ENCODE assay signal across 16 cellular contexts in the genomic region with DNA sequence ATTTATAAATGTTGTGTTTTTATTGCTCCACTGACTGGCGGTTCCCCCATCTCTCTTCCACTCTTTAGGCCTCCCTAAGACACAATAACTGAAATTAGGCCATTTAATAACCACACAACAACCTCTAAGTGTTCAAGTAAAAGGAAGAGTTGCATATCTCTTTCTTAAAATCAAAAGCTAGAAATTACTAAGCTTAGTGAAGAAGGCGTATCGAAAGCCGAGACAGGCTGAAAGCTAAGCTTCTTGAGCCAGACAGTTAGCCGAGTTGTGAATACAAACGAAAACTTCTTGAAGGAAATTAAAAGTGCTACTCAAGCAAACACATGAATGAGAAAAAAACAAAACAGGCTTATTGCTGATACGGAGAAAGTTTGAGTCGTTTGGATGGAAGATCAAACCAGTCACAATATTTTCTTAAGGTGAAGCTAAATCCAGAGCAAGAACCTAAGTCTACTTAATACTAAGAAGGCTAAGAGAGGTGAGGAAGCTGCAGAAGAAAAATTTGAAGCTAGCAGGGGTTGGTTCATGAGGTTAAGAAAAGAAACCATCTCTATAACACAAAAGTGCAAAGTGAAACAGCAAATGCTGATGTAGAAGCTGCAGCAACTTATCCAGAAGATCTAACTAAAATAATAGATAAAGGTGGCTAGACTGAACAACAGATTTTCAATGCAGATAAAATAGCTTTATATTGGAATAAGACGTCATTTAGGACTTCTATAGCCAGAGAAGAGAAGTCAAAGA.
"Had no signal": no experiment of that assay in that cellular context is flagged by ENCODE, and none has a peak within 500 bp of the region (broad histone marks: within the 10 kb centered on the region; RNA-seq: fewer than 3 reads in every experiment).

No MANE protein-coding gene starts in this region.

- H3K27ac ChIP-seq: ascending aorta, dorsolateral prefrontal cortex, tibial artery, uterus had no signal

- ATAC-seq: activated CD8-positive, alpha-beta T cell treated with anti-CD3 and anti-CD28 coated beads, Interleukin-2, amount 10 ng/mL, durations not matched to agents 7 days and 5 days; activated naive CD8-positive, alpha-beta T cell treated with anti-CD3 and anti-CD28 coated beads, Interleukin-2, amount 50 U/mL, for 24 hours; esophagus mucosa; left colon; naive thymus-derived CD4-positive, alpha-beta T cell; right cardiac atrium had no signal

- H3K9me3 ChIP-seq: ascending aorta, tibial artery, uterus had no signal

- FAIRE-seq: bronchial epithelial cell, small intestine had no signal

- H3K27me3 ChIP-seq: ascending aorta, dorsolateral prefrontal cortex, tibial artery, uterus had no signal

- DNase-seq: activated CD4-positive, alpha-beta T cell treated with anti-CD3 and anti-CD28 coated beads for 4 hours; activated CD8-positive, alpha-beta memory T cell treated with anti-CD3 and anti-CD28 coated beads, Interleukin-2, amount 50 U/mL, for 48 hours; activated CD8-positive, alpha-beta T cell treated with anti-CD3 and anti-CD28 coated beads, Interleukin-2, amount 10 ng/mL, durations not matched to agents 7 days and 5 days; activated naive CD4-positive, alpha-beta T cell treated with Interleukin-2 at 50 U/mL for 16 hours; activated naive CD8-positive, alpha-beta T cell treated with anti-CD3 and anti-CD28 coated beads, Interleukin-2, amount 50 U/mL, for 24 hours; dorsolateral prefrontal cortex; left colon; naive thymus-derived CD4-positive, alpha-beta T cell; posterior cingulate gyrus; right cardiac atrium; small intestine; tibial artery; uterus had no signal

- H3K36me3 ChIP-seq: ascending aorta, tibial artery, uterus had no signal

- H3K4me1 ChIP-seq: ascending aorta, uterus had no signal

- H3K4me3 ChIP-seq: ascending aorta, dorsolateral prefrontal cortex, tibial artery, uterus had no signal
